In genomic region chr22:38221908-38222796, GRCh38 we compare ENCODE assay signal across 16 cellular contexts. TPM values are rescaled to one million over a fixed set of nuclear protein-coding genes. Genes with fewer than 3 reads are reported as not detected.
DNase-seq lines count a peak whose midpoint lies in the region; ATAC-seq and TF ChIP-seq lines count a peak whose summit lies in the region.
"Had no signal": no experiment of that assay in that cellular context is flagged by ENCODE, and none has a peak within 500 bp of the region (broad histone marks: within the 10 kb centered on the region; RNA-seq: fewer than 3 reads in every experiment).

No MANE protein-coding gene starts in this region.

- H3K9ac ChIP-seq in endodermal cell (ENCODE audit: extremely low read depth, low read length, poor library complexity, severe bottlenecking) = no peak overlapping the region

- H3K4me1 ChIP-seq in Caco-2 (peaks cover 23% of the 10 kb centered on the region), endodermal cell (ENCODE audit: control insufficient read depth, insufficient read depth, low read length) (peaks cover 9% of the 10 kb centered on the region)
- peaks cover 0 to 5% of the 10 kb centered on the region in 2 donors for H3K4me1 ChIP-seq in naive thymus-derived CD4-positive, alpha-beta T cell (ENCODE audit: control insufficient read depth in 2 of 2, insufficient read depth in 2 of 2, low read length in 2 of 2)
- H3K4me1 ChIP-seq: BE2C had no signal

- WGBS in endodermal cell (ENCODE audit: insufficient coverage in 1 of 2, insufficient read length in 1 of 2), 2 experiments = 92 to 94% methylated on average over 21 to 25 of the region's 25 CpGs

- DNase-seq in Caco-2 (no peak), NAMALWA (ENCODE audit: low spot score) (peak; percentile 23), endodermal cell (peak; percentile 59), left colon (no peak)
- no peak for DNase-seq in stimulated activated effector memory CD8-positive, alpha-beta T cell treated with anti-CD3 and anti-CD28 coated beads, Interleukin-12 subunit alpha, Interleukin-12 subunit beta, amount 100 ng/mL, for 72 hours (ENCODE audit: low spot score in 2 of 2)
- DNase-seq in naive thymus-derived CD4-positive, alpha-beta T cell = no peak
- DNase-seq: activated naive CD8-positive, alpha-beta T cell treated with anti-CD3 and anti-CD28 coated beads, Interleukin-2, amount 10 ng/mL, durations not matched to agents 7 days and 5 days; BE2C; DMS53; NCI-H1694 treated with DMSO at 0.1 percent for 48 hours; ovary; stimulated activated naive CD4-positive, alpha-beta T cell treated with Interleukin-2 at 50 U/mL for 16 hours had no signal

- no TSS peak for BruUV-seq in Caco-2 (replicated peaks; lab: Mats Ljungman, UMichigan)

- H3K4me1 Mint-ChIP-seq in Caco-2 (ENCODE audit: low read depth, unreplicated experiment) (peaks cover 11% of the 10 kb centered on the region), endodermal cell (peaks cover 12% of the 10 kb centered on the region)
- peaks cover 40% of the 10 kb centered on the region for H3K4me1 Mint-ChIP-seq in stimulated activated effector memory CD8-positive, alpha-beta T cell treated with anti-CD3 and anti-CD28 coated beads, Interleukin-12 subunit alpha, Interleukin-12 subunit beta, amount 100 ng/mL, for 72 hours
- H3K4me1 Mint-ChIP-seq in naive thymus-derived CD4-positive, alpha-beta T cell = peaks cover 5 to 17% (median 6%) of the 10 kb centered on the region in 7 donors

- H3K36me3 ChIP-seq in Caco-2 (ENCODE audit: control insufficient read depth, insufficient read depth, low read length) (peaks cover 1% of the 10 kb centered on the region), endodermal cell (ENCODE audit: control insufficient read depth, insufficient read depth, low read length) (peaks cover 4% of the 10 kb centered on the region)
- peaks cover 0 to 58% (median 4%) of the 10 kb centered on the region in 3 experiments for H3K36me3 ChIP-seq in naive thymus-derived CD4-positive, alpha-beta T cell (ENCODE audit: control insufficient read depth in 2 of 3, insufficient read depth in 3 of 3, low read length in 3 of 3)
- H3K36me3 ChIP-seq: ovary had no signal

- ATAC-seq in stimulated activated effector memory CD8-positive, alpha-beta T cell treated with anti-CD3 and anti-CD28 coated beads, Interleukin-12 subunit alpha, Interleukin-12 subunit beta, amount 100 ng/mL, for 72 hours = no peak
- no peak for ATAC-seq in naive thymus-derived CD4-positive, alpha-beta T cell
- no peak for ATAC-seq in GM21619 (IDR thresholded peaks at IDR 0.05; ENCODE audit: unreplicated experiment)
- no peak for ATAC-seq in left colon
- ATAC-seq: activated CD4-positive, CD25-positive, alpha-beta regulatory T cell treated with anti-CD3 and anti-CD28 coated beads, Interleukin-2, amount 50 U/mL, for 24 hours had no signal

- intact Hi-C loops in Caco-2 (cut with micrococcal nuclease; ENCODE audit: unreplicated experiment) (no loop called here), left colon (cut with DNase I, micrococcal nuclease) (no loop called here)
- intact Hi-C loops in naive thymus-derived CD4-positive, alpha-beta T cell (cut with micrococcal nuclease) = no loop called here

- POLR2A ChIA-PET in Caco-2 (lab: Charles Lee) = no interaction called here
- POLR2A ChIA-PET in naive thymus-derived CD4-positive, alpha-beta T cell (lab: Charles Lee) = interaction anchor here (0.6 kb wide), 1 partner anchor 38 kb away, joined by 3 read pairs; no protein-coding TSS in a partner anchor

- TF ChIP-seq CTCF in Caco-2 (IDR thresholded peaks at IDR 0.05; ENCODE audit: insufficient read depth in 1 of 2, low read depth in 1 of 2, low read length in 1 of 2, severe bottlenecking in 1 of 2, unreplicated experiment in 1 of 2) (no peak), endodermal cell (conservative IDR thresholded peaks at IDR 0.05) (peak; percentile 22)

- H3K27me3 ChIP-seq in Caco-2 (replicated peaks; ENCODE audit: control insufficient read depth, insufficient read depth, low read length) = no peaks in the 10 kb centered on the region
- no peaks in the 10 kb centered on the region for H3K27me3 ChIP-seq in endodermal cell (ENCODE audit: control insufficient read depth, insufficient read depth, low read length, poor library complexity, severe bottlenecking)
- H3K27me3 ChIP-seq in naive thymus-derived CD4-positive, alpha-beta T cell (ENCODE audit: control insufficient read depth in 2 of 2, insufficient read depth in 2 of 2, low read length in 2 of 2) = no peaks in the 10 kb centered on the region
- H3K27me3 ChIP-seq: BE2C, cardiac muscle cell, ovary had no signal

- H3K4me3 Mint-ChIP-seq in Caco-2 (ENCODE audit: unreplicated experiment) (no peak overlapping the region), endodermal cell (no peak overlapping the region)
- no peak overlapping the region for H3K4me3 Mint-ChIP-seq in stimulated activated effector memory CD8-positive, alpha-beta T cell treated with anti-CD3 and anti-CD28 coated beads, Interleukin-12 subunit alpha, Interleukin-12 subunit beta, amount 100 ng/mL, for 72 hours
- H3K4me3 Mint-ChIP-seq in naive thymus-derived CD4-positive, alpha-beta T cell = no peak overlapping the region
- H3K4me3 Mint-ChIP-seq: activated naive CD8-positive, alpha-beta T cell treated with anti-CD3 and anti-CD28 coated beads, Interleukin-2, amount 10 ng/mL, durations not matched to agents 7 days and 5 days had no signal

- H3K27me3 Mint-ChIP-seq in Caco-2 (ENCODE audit: insufficient read depth, unreplicated experiment) = no peaks in the 10 kb centered on the region
- no peaks in the 10 kb centered on the region for H3K27me3 Mint-ChIP-seq in endodermal cell (ENCODE audit: insufficient read depth)
- no peaks in the 10 kb centered on the region for H3K27me3 Mint-ChIP-seq in naive thymus-derived CD4-positive, alpha-beta T cell
- H3K27me3 Mint-ChIP-seq: activated naive CD8-positive, alpha-beta T cell treated with anti-CD3 and anti-CD28 coated beads, Interleukin-2, amount 10 ng/mL, durations not matched to agents 7 days and 5 days had no signal

- H3K4me3 ChIP-seq in Caco-2 (ENCODE audit: low read depth, low read length) (no peak overlapping the region), endodermal cell (ENCODE audit: low read length) (no peak overlapping the region)
- H3K4me3 ChIP-seq in naive thymus-derived CD4-positive, alpha-beta T cell (ENCODE audit: low read length) = no peak overlapping the region
- H3K4me3 ChIP-seq: cardiac muscle cell, ovary, skin epidermis had no signal

- no peaks in the 10 kb centered on the region for H3K9me3 Mint-ChIP-seq in Caco-2 (ENCODE audit: unreplicated experiment)
- no peaks in the 10 kb centered on the region for H3K9me3 Mint-ChIP-seq in endodermal cell
- no peaks in the 10 kb centered on the region for H3K9me3 Mint-ChIP-seq in stimulated activated effector memory CD8-positive, alpha-beta T cell treated with anti-CD3 and anti-CD28 coated beads, Interleukin-12 subunit alpha, Interleukin-12 subunit beta, amount 100 ng/mL, for 72 hours
- no peaks in the 10 kb centered on the region for H3K9me3 Mint-ChIP-seq in naive thymus-derived CD4-positive, alpha-beta T cell
- H3K9me3 Mint-ChIP-seq: activated naive CD8-positive, alpha-beta T cell treated with anti-CD3 and anti-CD28 coated beads, Interleukin-2, amount 10 ng/mL, durations not matched to agents 7 days and 5 days had no signal

- no peak overlapping the region for H3K27ac ChIP-seq in endodermal cell (ENCODE audit: low read depth, low read length)
- H3K27ac ChIP-seq in naive thymus-derived CD4-positive, alpha-beta T cell (ENCODE audit: low read depth, low read length) = no peak overlapping the region
- H3K27ac ChIP-seq: cardiac muscle cell, ovary had no signal

- CTCF ChIA-PET in Caco-2 (lab: Charles Lee) = no interaction called here
- CTCF ChIA-PET in naive thymus-derived CD4-positive, alpha-beta T cell (lab: Charles Lee) = interaction anchor here (0.7 kb wide), 1 partner anchor 376 kb away, joined by 4 read pairs; no protein-coding TSS in a partner anchor

- H3K9me3 ChIP-seq in Caco-2 (no peaks in the 10 kb centered on the region), endodermal cell (ENCODE audit: control insufficient read depth, low read length) (no peaks in the 10 kb centered on the region)
- no peaks in the 10 kb centered on the region for H3K9me3 ChIP-seq in naive thymus-derived CD4-positive, alpha-beta T cell (ENCODE audit: control insufficient read depth in 2 of 3, low read length in 3 of 3)
- H3K9me3 ChIP-seq: BE2C, ovary had no signal

- peak overlapping the region; percentile 7 for H3K27ac Mint-ChIP-seq in Caco-2 (ENCODE audit: unreplicated experiment)
- H3K27ac Mint-ChIP-seq in endodermal cell = peak overlapping the region; percentile 15
- H3K27ac Mint-ChIP-seq in stimulated activated effector memory CD8-positive, alpha-beta T cell treated with anti-CD3 and anti-CD28 coated beads, Interleukin-12 subunit alpha, Interleukin-12 subunit beta, amount 100 ng/mL, for 72 hours = peak overlapping the region; percentile 94
- peak overlapping the region in 4 of 9 donors; percentile 25 to 76 (median 46) for H3K27ac Mint-ChIP-seq in naive thymus-derived CD4-positive, alpha-beta T cell
- H3K27ac Mint-ChIP-seq: activated naive CD8-positive, alpha-beta T cell treated with anti-CD3 and anti-CD28 coated beads, Interleukin-2, amount 10 ng/mL, durations not matched to agents 7 days and 5 days had no signal

- peaks cover 37% of the 10 kb centered on the region for H3K36me3 Mint-ChIP-seq in Caco-2 (ENCODE audit: insufficient read depth, unreplicated experiment)
- H3K36me3 Mint-ChIP-seq in endodermal cell (ENCODE audit: low read depth) = peaks cover 28% of the 10 kb centered on the region
- peaks cover 44% of the 10 kb centered on the region for H3K36me3 Mint-ChIP-seq in stimulated activated effector memory CD8-positive, alpha-beta T cell treated with anti-CD3 and anti-CD28 coated beads, Interleukin-12 subunit alpha, Interleukin-12 subunit beta, amount 100 ng/mL, for 72 hours
- peaks cover 0 to 12% (median 2%) of the 10 kb centered on the region in 5 donors for H3K36me3 Mint-ChIP-seq in naive thymus-derived CD4-positive, alpha-beta T cell

RNA-seq across cellular contexts. Expression of gene MAFF, which starts 20.4 kb away (rescaled TPM):
- total RNA-seq in Caco-2 (2022) = 6.8 and 9.0 TPM in 2 replicates
- 1 to 10 TPM; 4.7 to 5.5 TPM for total RNA-seq in endodermal cell
- polyA plus RNA-seq in endodermal cell (2013, experiment 1 of 2) = 6.1 TPM
- 5.5 TPM for polyA plus RNA-seq in endodermal cell (2013, experiment 2 of 2)
- 10 to 100 TPM in 2 of 5 experiments, 1 to 10 TPM in 3; 4.8 to 72.6 (median 5.5) TPM for total RNA-seq in naive thymus-derived CD4-positive, alpha-beta T cell
- polyA plus RNA-seq in naive thymus-derived CD4-positive, alpha-beta T cell = 1 to 10 TPM; 1.6 to 2.3 TPM
- total RNA-seq in left colon = 10 to 100 TPM; 18.0 to 22.2 TPM

RNA-seq across cellular contexts. Expression of gene PLA2G6, which starts 40.5 kb away (rescaled TPM):
- total RNA-seq in Caco-2 (2022) (18.7 and 19.2 TPM in 2 replicates), endodermal cell (10 to 100 TPM; 60.6 to 60.7 TPM), left colon (10 to 100 TPM; 21.2 to 24.9 TPM)
- polyA plus RNA-seq in endodermal cell (2013, experiment 1 of 2) = 31.7 TPM
- 25.3 TPM for polyA plus RNA-seq in endodermal cell (2013, experiment 2 of 2)
- total RNA-seq in naive thymus-derived CD4-positive, alpha-beta T cell = 100 to 1,000 TPM in 3 of 5 experiments, 10 to 100 TPM in 2; 66.5 to 252 (median 105) TPM
- polyA plus RNA-seq in naive thymus-derived CD4-positive, alpha-beta T cell = 1 to 10 TPM; 4.8 to 8.3 TPM

RNA-seq across cellular contexts. Expression of gene TMEM184B, which starts 50.7 kb away (rescaled TPM):
- total RNA-seq in Caco-2 (2022) (52.4 and 53.3 TPM in 2 replicates), endodermal cell (10 to 100 TPM; 55.4 to 57.6 TPM), left colon (10 to 100 TPM; 41.9 to 48.0 TPM)
- polyA plus RNA-seq in endodermal cell (2013, experiment 1 of 2) = 56.1 TPM
- polyA plus RNA-seq in endodermal cell (2013, experiment 2 of 2) = 47.2 TPM
- 10 to 100 TPM; 26.9 to 41.3 (median 35.0) TPM for total RNA-seq in naive thymus-derived CD4-positive, alpha-beta T cell
- polyA plus RNA-seq in naive thymus-derived CD4-positive, alpha-beta T cell = 10 to 100 TPM in 1 of 2 donors, 1 to 10 TPM in 1; 9.0 to 19.5 TPM

Comparison
In these comparisons a context has a peak if more than half of its experiments do, and no peak if none do; other contexts are left out.
1. DNase-seq: peak in NAMALWA (single experiment) and endodermal cell (single experiment); none in Caco-2 (0 of 2), stimulated activated effector memory CD8-positive, alpha-beta T cell treated with anti-CD3 and anti-CD28 coated beads, Interleukin-12 subunit alpha, Interleukin-12 subunit beta, amount 100 ng/mL, for 72 hours (0 of 2), naive thymus-derived CD4-positive, alpha-beta T cell (0 of 9) and left colon (0 of 2).